ENCODE assay signal across 39 cellular contexts in genomic region chrX:153447581-153447960, GRCh38. TPM values are rescaled to one million over a fixed set of nuclear protein-coding genes. Genes with fewer than 3 reads are reported as not detected.
"Had no signal": no experiment of that assay in that cellular context is flagged by ENCODE, and none has a peak within 500 bp of the region (broad histone marks: within the 10 kb centered on the region; RNA-seq: fewer than 3 reads in every experiment).

No MANE protein-coding gene starts in this region.

- H3K9me3 Mint-ChIP-seq: activated B cell treated with CpG ODN at 0.5 μM for 24 hours; activated CD4-positive, alpha-beta memory T cell treated with anti-CD3 and anti-CD28 coated beads for 36 hours; activated CD8-positive, alpha-beta T cell treated with anti-CD3 and anti-CD28 coated beads for 36 hours; activated naive CD4-positive, alpha-beta T cell treated with anti-CD3 and anti-CD28 coated beads for 36 hours; activated naive CD4-positive, alpha-beta T cell treated with anti-CD3 and anti-CD28 coated beads, Interleukin-2, amount 50 U/mL, for 72 hours; activated naive CD8-positive, alpha-beta T cell treated with anti-CD3 and anti-CD28 coated beads for 36 hours; activated T-cell treated with anti-CD3 and anti-CD28 coated beads, Interleukin-2, amount 50 U/mL, for 4 hours; activated T-cell treated with anti-CD3 and anti-CD28 coated beads, Interleukin-2, amount 50 U/mL, for 72 hours; activated T-helper 1 cell treated with anti-CD3 and anti-CD28 coated beads, Interleukin-12 subunit alpha, Interleukin-12 subunit beta, Interleukin-2, Interleukin-4 antibody, amounts not matched to agents 30 ng/mL and 10 ng/mL and 1 ng/mL, durations not matched to agents 14 hours and 24 hours and 36 hours; activated T-helper 17 cell treated with anti-CD3 and anti-CD28 coated beads, Interleukin-2, amount 50 U/mL, for 72 hours; T-helper 1 cell treated with Interleukin-12 subunit alpha and Interleukin-12 subunit beta and Interleukin-4 antibody, amounts not matched to agents 30 μg/mL and 1 μg/mL, for 36 hours; T-helper 2 cell treated with Interferon-gamma antibody and Interleukin-4, amounts not matched to agents 5 μg/mL and 100 μg/mL, for 36 hours had no signal

- H3K4me1 ChIP-seq: adrenal gland, body of pancreas, breast epithelium had no signal

- H3K9me3 ChIP-seq: adrenal gland, body of pancreas, breast epithelium had no signal

- H3K27ac Mint-ChIP-seq: activated B cell treated with CpG ODN at 0.5 μM for 24 hours; activated CD4-positive, alpha-beta memory T cell treated with anti-CD3 and anti-CD28 coated beads for 36 hours; activated CD8-positive, alpha-beta T cell treated with anti-CD3 and anti-CD28 coated beads for 36 hours; activated naive CD4-positive, alpha-beta T cell treated with anti-CD3 and anti-CD28 coated beads for 36 hours; activated naive CD4-positive, alpha-beta T cell treated with anti-CD3 and anti-CD28 coated beads, Interleukin-2, amount 50 U/mL, for 72 hours; activated naive CD8-positive, alpha-beta T cell treated with anti-CD3 and anti-CD28 coated beads for 36 hours; activated T-cell treated with anti-CD3 and anti-CD28 coated beads, Interleukin-2, amount 50 U/mL, for 72 hours; activated T-helper 1 cell treated with anti-CD3 and anti-CD28 coated beads, Interleukin-12 subunit alpha, Interleukin-12 subunit beta, Interleukin-2, Interleukin-4 antibody, amounts not matched to agents 30 ng/mL and 10 ng/mL and 1 ng/mL, durations not matched to agents 14 hours and 24 hours and 36 hours; activated T-helper 17 cell treated with anti-CD3 and anti-CD28 coated beads, Interleukin-2, amount 50 U/mL, for 72 hours; T-helper 1 cell treated with Interleukin-12 subunit alpha and Interleukin-12 subunit beta and Interleukin-4 antibody, amounts not matched to agents 30 μg/mL and 1 μg/mL, for 36 hours; T-helper 2 cell treated with Interferon-gamma antibody and Interleukin-4, amounts not matched to agents 5 μg/mL and 100 μg/mL, for 36 hours had no signal

- ATAC-seq: activated CD8-positive, alpha-beta T cell treated with anti-CD3 and anti-CD28 coated beads for 36 hours; activated naive CD4-positive, alpha-beta T cell treated with anti-CD3 and anti-CD28 coated beads, Interleukin-2, amount 50 U/mL, for 72 hours; activated T-cell treated with anti-CD3 and anti-CD28 coated beads, Interleukin-2, amount 50 U/mL, for 4 hours; activated T-cell treated with anti-CD3 and anti-CD28 coated beads, Interleukin-2, amount 50 U/mL, for 72 hours; activated T-helper 17 cell treated with anti-CD3 and anti-CD28 coated beads, Interleukin-2, amount 50 U/mL, for 72 hours; body of pancreas had no signal

- H3K4me3 ChIP-seq: adrenal gland, body of pancreas, breast epithelium had no signal

- H3K27me3 Mint-ChIP-seq: activated B cell treated with CpG ODN at 0.5 μM for 24 hours; activated CD4-positive, alpha-beta memory T cell treated with anti-CD3 and anti-CD28 coated beads for 36 hours; activated CD8-positive, alpha-beta T cell treated with anti-CD3 and anti-CD28 coated beads for 36 hours; activated naive CD8-positive, alpha-beta T cell treated with anti-CD3 and anti-CD28 coated beads for 36 hours; activated T-helper 17 cell treated with anti-CD3 and anti-CD28 coated beads, Interleukin-2, amount 50 U/mL, for 72 hours had no signal

- DNase-seq: activated B cell treated with CpG ODN at 0.5 μM for 24 hours; activated CD4-positive, alpha-beta memory T cell treated with anti-CD3 and anti-CD28 coated beads for 36 hours; activated CD4-positive, alpha-beta T cell treated with anti-CD3 and anti-CD28 coated beads for 4 hours; activated CD4-positive, alpha-beta T cell treated with anti-CD3 and anti-CD28 coated beads, Interleukin-2, amount 50 U/mL, for 1 hour; activated CD4-positive, alpha-beta T cell treated with anti-CD3 and anti-CD28 coated beads, Interleukin-2, amount 50 U/mL, for 4 hours; activated CD4-positive, CD25-positive, alpha-beta regulatory T cell treated with anti-CD3 and anti-CD28 coated beads, Interleukin-2, amount 50 U/mL, for 72 hours; activated CD8-positive, alpha-beta memory T cell treated with anti-CD3 and anti-CD28 coated beads, Interleukin-2, amount 50 U/mL, for 4 hours; activated CD8-positive, alpha-beta T cell treated with anti-CD3 and anti-CD28 coated beads for 36 hours; activated effector memory CD4-positive, alpha-beta T cell treated with anti-CD3 and anti-CD28 coated beads, Interleukin-2, amount 50 U/mL, for 16 hours; activated gamma-delta T cell treated with Interleukin-2 at 50 U/mL for 16 hours; activated naive CD4-positive, alpha-beta T cell; activated naive CD4-positive, alpha-beta T cell treated with anti-CD3 and anti-CD28 coated beads for 36 hours; activated naive CD4-positive, alpha-beta T cell treated with anti-CD3 and anti-CD28 coated beads, Interleukin-2, amount 50 U/mL, for 16 hours; activated naive CD8-positive, alpha-beta T cell treated with anti-CD3 and anti-CD28 coated beads for 36 hours; activated T-cell treated with anti-CD3 and anti-CD28 coated beads for 4 hours; activated T-cell treated with anti-CD3 and anti-CD28 coated beads, Interleukin-2, amount 50 U/mL, for 1 hour; activated T-cell treated with anti-CD3 and anti-CD28 coated beads, Interleukin-2, amount 50 U/mL, for 4 hours; activated T-cell treated with anti-CD3 and anti-CD28 coated beads, Interleukin-2, amount 50 U/mL, for 72 hours; adrenal gland; amniotic stem cell; body of pancreas; brain microvascular endothelial cell; central memory CD4-positive, alpha-beta T cell; SW 1271; T-helper 1 cell; T-helper 2 cell; T-helper 9 cell had no signal

- H3K27me3 ChIP-seq: adrenal gland, body of pancreas, brain microvascular endothelial cell had no signal

- H3K4me1 Mint-ChIP-seq: activated B cell treated with CpG ODN at 0.5 μM for 24 hours; activated naive CD8-positive, alpha-beta T cell treated with anti-CD3 and anti-CD28 coated beads for 36 hours; activated T-helper 17 cell treated with anti-CD3 and anti-CD28 coated beads, Interleukin-2, amount 50 U/mL, for 72 hours had no signal

- H3K4me3 Mint-ChIP-seq: activated B cell treated with CpG ODN at 0.5 μM for 24 hours; activated CD4-positive, alpha-beta memory T cell treated with anti-CD3 and anti-CD28 coated beads for 36 hours; activated CD8-positive, alpha-beta T cell treated with anti-CD3 and anti-CD28 coated beads for 36 hours; activated naive CD4-positive, alpha-beta T cell treated with anti-CD3 and anti-CD28 coated beads for 36 hours; activated naive CD8-positive, alpha-beta T cell treated with anti-CD3 and anti-CD28 coated beads for 36 hours; activated T-cell treated with anti-CD3 and anti-CD28 coated beads, Interleukin-2, amount 50 U/mL, for 4 hours; activated T-cell treated with anti-CD3 and anti-CD28 coated beads, Interleukin-2, amount 50 U/mL, for 72 hours; activated T-helper 1 cell treated with anti-CD3 and anti-CD28 coated beads, Interleukin-12 subunit alpha, Interleukin-12 subunit beta, Interleukin-2, Interleukin-4 antibody, amounts not matched to agents 30 ng/mL and 10 ng/mL and 1 ng/mL, durations not matched to agents 14 hours and 24 hours and 36 hours; activated T-helper 17 cell treated with anti-CD3 and anti-CD28 coated beads, Interleukin-2, amount 50 U/mL, for 72 hours; T-helper 1 cell treated with Interleukin-12 subunit alpha and Interleukin-12 subunit beta and Interleukin-4 antibody, amounts not matched to agents 30 μg/mL and 1 μg/mL, for 36 hours; T-helper 2 cell treated with Interferon-gamma antibody and Interleukin-4, amounts not matched to agents 5 μg/mL and 100 μg/mL, for 36 hours had no signal

- H3K27ac ChIP-seq: adrenal gland, body of pancreas, brain microvascular endothelial cell, breast epithelium, VCaP had no signal

- H3K36me3 Mint-ChIP-seq: activated CD4-positive, alpha-beta memory T cell treated with anti-CD3 and anti-CD28 coated beads for 36 hours; activated naive CD4-positive, alpha-beta T cell treated with anti-CD3 and anti-CD28 coated beads, Interleukin-2, amount 50 U/mL, for 72 hours; activated naive CD8-positive, alpha-beta T cell treated with anti-CD3 and anti-CD28 coated beads for 36 hours had no signal

- H3K36me3 ChIP-seq: adrenal gland, brain microvascular endothelial cell, breast epithelium had no signal

RNA-seq across cellular contexts. Expression of gene PNMA6E, which starts 46.4 kb away (rescaled TPM):
- total RNA-seq: activated B cell treated with CpG ODN at 0.5 μM for 24 hours; activated CD4-positive, alpha-beta memory T cell treated with anti-CD3 and anti-CD28 coated beads for 36 hours; activated CD8-positive, alpha-beta memory T cell treated with anti-CD3 and anti-CD28 coated beads for 36 hours; activated CD8-positive, alpha-beta T cell treated with anti-CD3 and anti-CD28 coated beads for 36 hours; activated naive CD4-positive, alpha-beta T cell treated with anti-CD3 and anti-CD28 coated beads for 36 hours; activated naive CD4-positive, alpha-beta T cell treated with anti-CD3 and anti-CD28 coated beads, Interleukin-2, amount 50 U/mL, for 72 hours; activated naive CD8-positive, alpha-beta T cell treated with anti-CD3 and anti-CD28 coated beads for 36 hours; activated T-cell treated with anti-CD3 and anti-CD28 coated beads, Interleukin-2, amount 50 U/mL, for 4 hours; activated T-cell treated with anti-CD3 and anti-CD28 coated beads, Interleukin-2, amount 50 U/mL, for 72 hours; activated T-helper 1 cell treated with anti-CD3 and anti-CD28 coated beads, Interleukin-12 subunit alpha, Interleukin-12 subunit beta, Interleukin-2, Interleukin-4 antibody, amounts not matched to agents 30 ng/mL and 10 ng/mL and 1 ng/mL, durations not matched to agents 14 hours and 24 hours and 36 hours; activated T-helper 17 cell treated with anti-CD3 and anti-CD28 coated beads, Interleukin-2, amount 50 U/mL, for 72 hours; aorta; astrocyte; body of pancreas; breast epithelium; cardiac septum; cerebellum had no signal

RNA-seq across cellular contexts. Expression of gene BGN, which starts 47.2 kb away (rescaled TPM):
- total RNA-seq: activated B cell treated with CpG ODN at 0.5 μM for 24 hours; activated CD4-positive, alpha-beta memory T cell treated with anti-CD3 and anti-CD28 coated beads for 36 hours; activated CD8-positive, alpha-beta memory T cell treated with anti-CD3 and anti-CD28 coated beads for 36 hours; activated CD8-positive, alpha-beta T cell treated with anti-CD3 and anti-CD28 coated beads for 36 hours; activated naive CD4-positive, alpha-beta T cell treated with anti-CD3 and anti-CD28 coated beads for 36 hours; activated naive CD4-positive, alpha-beta T cell treated with anti-CD3 and anti-CD28 coated beads, Interleukin-2, amount 50 U/mL, for 72 hours; activated naive CD8-positive, alpha-beta T cell treated with anti-CD3 and anti-CD28 coated beads for 36 hours; activated T-cell treated with anti-CD3 and anti-CD28 coated beads, Interleukin-2, amount 50 U/mL, for 72 hours; activated T-helper 1 cell treated with anti-CD3 and anti-CD28 coated beads, Interleukin-12 subunit alpha, Interleukin-12 subunit beta, Interleukin-2, Interleukin-4 antibody, amounts not matched to agents 30 ng/mL and 10 ng/mL and 1 ng/mL, durations not matched to agents 14 hours and 24 hours and 36 hours; activated T-helper 17 cell treated with anti-CD3 and anti-CD28 coated beads, Interleukin-2, amount 50 U/mL, for 72 hours had no signal
